26 cellular contexts compared by ENCODE assay signal in genomic region chr12:43763769-43764168, GRCh38.
"Had no signal": no experiment of that assay in that cellular context is flagged by ENCODE, and none has a peak within 500 bp of the region (broad histone marks: within the 10 kb centered on the region; RNA-seq: fewer than 3 reads in every experiment).

No MANE protein-coding gene starts in this region.

- ATAC-seq: activated CD8-positive, alpha-beta memory T cell treated with anti-CD3 and anti-CD28 coated beads, Interleukin-2, amount 10 ng/mL, durations not matched to agents 7 days and 5 days; activated CD8-positive, alpha-beta T cell treated with anti-CD3 and anti-CD28 coated beads, Interleukin-2, amount 10 ng/mL, durations not matched to agents 7 days and 5 days; mucosa of descending colon; stimulated activated memory B cell treated with anti-CD40 and anti-IgM and Interleukin-4, amounts not matched to agents 10 μg/mL and 1 μg/mL and 100 μg/mL, for 72 hours; stimulated activated naive CD8-positive, alpha-beta T cell treated with anti-CD3 and anti-CD28 coated beads, Interleukin-15, amount 100 ng/mL, for 72 hours had no signal

- DNase-seq: activated CD4-positive, alpha-beta T cell treated with anti-CD3 and anti-CD28 coated beads for 1 hour; activated CD4-positive, alpha-beta T cell treated with anti-CD3 and anti-CD28 coated beads, Interleukin-2, amount 10 ng/mL, durations not matched to agents 7 days and 5 days; activated CD8-positive, alpha-beta memory T cell treated with anti-CD3 and anti-CD28 coated beads, Interleukin-2, amount 10 ng/mL, durations not matched to agents 7 days and 5 days; activated CD8-positive, alpha-beta T cell treated with anti-CD3 and anti-CD28 coated beads, Interleukin-2, amount 10 ng/mL, durations not matched to agents 7 days and 5 days; activated effector memory CD4-positive, alpha-beta T cell treated with Interleukin-2 at 50 U/mL for 16 hours; activated naive CD4-positive, alpha-beta T cell treated with Interleukin-2 at 50 U/mL for 16 hours; activated naive CD8-positive, alpha-beta T cell treated with anti-CD3 and anti-CD28 coated beads, Interleukin-2, amount 10 ng/mL, durations not matched to agents 7 days and 5 days; amniotic stem cell; effector CD8-positive, alpha-beta T cell; esophagus squamous epithelium; foreskin melanocyte; left ventricle myocardium inferior; mucosa of descending colon; nephron progenitor cell; ovary; sigmoid colon; small intestine; stimulated activated CD4-positive, alpha-beta T cell treated with anti-CD3 and anti-CD28 coated beads, Interleukin-4, amount 100 ng/mL, for 4 hours; stimulated activated CD8-positive, alpha-beta memory T cell treated with anti-CD3 and anti-CD28 coated beads, Interleukin-4, amount 100 ng/mL, for 48 hours; stimulated activated naive CD8-positive, alpha-beta T cell treated with anti-CD3 and anti-CD28 coated beads, Interleukin-15, amount 100 ng/mL, for 72 hours; substantia nigra; T-helper 2 cell had no signal

- H3K27ac Mint-ChIP-seq: activated CD4-positive, alpha-beta T cell treated with anti-CD3 and anti-CD28 coated beads, Interleukin-2, amount 10 ng/mL, durations not matched to agents 7 days and 5 days; activated CD8-positive, alpha-beta memory T cell treated with anti-CD3 and anti-CD28 coated beads, Interleukin-2, amount 10 ng/mL, durations not matched to agents 7 days and 5 days; activated CD8-positive, alpha-beta T cell treated with anti-CD3 and anti-CD28 coated beads, Interleukin-2, amount 10 ng/mL, durations not matched to agents 7 days and 5 days; activated naive CD8-positive, alpha-beta T cell treated with anti-CD3 and anti-CD28 coated beads, Interleukin-2, amount 10 ng/mL, durations not matched to agents 7 days and 5 days; nephron progenitor cell; stimulated activated memory B cell treated with anti-CD40 and anti-IgM and Interleukin-4, amounts not matched to agents 10 μg/mL and 1 μg/mL and 100 μg/mL, for 72 hours had no signal

- H3K27me3 ChIP-seq: esophagus squamous epithelium, ovary, sigmoid colon had no signal

- H3K4me3 Mint-ChIP-seq: activated CD4-positive, alpha-beta T cell treated with anti-CD3 and anti-CD28 coated beads, Interleukin-2, amount 10 ng/mL, durations not matched to agents 7 days and 5 days; activated CD8-positive, alpha-beta memory T cell treated with anti-CD3 and anti-CD28 coated beads, Interleukin-2, amount 10 ng/mL, durations not matched to agents 7 days and 5 days; activated CD8-positive, alpha-beta T cell treated with anti-CD3 and anti-CD28 coated beads, Interleukin-2, amount 10 ng/mL, durations not matched to agents 7 days and 5 days; activated naive CD8-positive, alpha-beta T cell treated with anti-CD3 and anti-CD28 coated beads, Interleukin-2, amount 10 ng/mL, durations not matched to agents 7 days and 5 days; central memory CD8-positive, alpha-beta T cell; nephron progenitor cell; stimulated activated memory B cell treated with anti-CD40 and anti-IgM and Interleukin-4, amounts not matched to agents 10 μg/mL and 1 μg/mL and 100 μg/mL, for 72 hours; stimulated activated naive CD8-positive, alpha-beta T cell treated with anti-CD3 and anti-CD28 coated beads, Interleukin-15, amount 100 ng/mL, for 72 hours had no signal

- H3K9me3 Mint-ChIP-seq: activated naive CD8-positive, alpha-beta T cell treated with anti-CD3 and anti-CD28 coated beads, Interleukin-2, amount 10 ng/mL, durations not matched to agents 7 days and 5 days; central memory CD8-positive, alpha-beta T cell; nephron progenitor cell; stimulated activated memory B cell treated with anti-CD40 and anti-IgM and Interleukin-4, amounts not matched to agents 10 μg/mL and 1 μg/mL and 100 μg/mL, for 72 hours had no signal

- H3K36me3 ChIP-seq: ovary, prostate gland, sigmoid colon had no signal

- H3K9me3 ChIP-seq: esophagus squamous epithelium, left ventricle myocardium inferior, mucosa of descending colon, ovary, prostate gland, sigmoid colon had no signal

- H3K4me3 ChIP-seq: esophagus squamous epithelium, left ventricle myocardium inferior, lung, mucosa of descending colon, ovary, prostate gland, sigmoid colon had no signal

- H3K27ac ChIP-seq: esophagus squamous epithelium, left ventricle myocardium inferior, ovary, prostate gland, sigmoid colon had no signal

- H3K27me3 Mint-ChIP-seq: activated CD4-positive, alpha-beta T cell treated with anti-CD3 and anti-CD28 coated beads, Interleukin-2, amount 10 ng/mL, durations not matched to agents 7 days and 5 days; activated CD8-positive, alpha-beta memory T cell treated with anti-CD3 and anti-CD28 coated beads, Interleukin-2, amount 10 ng/mL, durations not matched to agents 7 days and 5 days; activated naive CD8-positive, alpha-beta T cell treated with anti-CD3 and anti-CD28 coated beads, Interleukin-2, amount 10 ng/mL, durations not matched to agents 7 days and 5 days; central memory CD8-positive, alpha-beta T cell; stimulated activated memory B cell treated with anti-CD40 and anti-IgM and Interleukin-4, amounts not matched to agents 10 μg/mL and 1 μg/mL and 100 μg/mL, for 72 hours; stimulated activated naive CD8-positive, alpha-beta T cell treated with anti-CD3 and anti-CD28 coated beads, Interleukin-15, amount 100 ng/mL, for 72 hours had no signal
